Comparison of ENCODE assay signal across 9 cellular contexts in the genomic region with DNA sequence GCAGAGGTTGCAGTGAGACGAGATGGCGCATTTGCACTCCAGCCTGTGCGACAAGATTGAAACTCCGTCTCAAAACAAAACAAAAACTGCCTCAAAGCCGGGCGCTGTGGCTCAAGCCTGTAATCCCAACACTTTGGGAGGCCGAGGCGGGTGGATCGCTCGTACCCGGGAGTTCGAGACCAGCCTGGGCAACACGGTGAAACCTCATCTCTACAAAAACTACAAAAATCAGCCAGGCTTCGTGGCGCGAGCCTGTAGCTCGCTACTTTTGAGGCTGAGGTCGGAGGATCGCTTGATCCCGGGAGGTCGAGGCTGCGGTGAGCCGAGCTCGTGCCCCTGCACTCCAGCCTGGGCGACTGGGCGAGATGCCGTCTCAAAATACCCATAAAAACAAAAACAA. TPM values are rescaled to one million over a fixed set of nuclear protein-coding genes. Genes with fewer than 3 reads are reported as not detected.
A peak's percentile ranks its signal among the peaks of the same experiment; 100 is the strongest.
DNase-seq lines count a peak whose midpoint lies in the region; ATAC-seq, FAIRE-seq and TF ChIP-seq lines count a peak whose summit lies in the region.
"Had no signal": no experiment of that assay in that cellular context is flagged by ENCODE, and none has a peak within 500 bp of the region (broad histone marks: within the 10 kb centered on the region; RNA-seq: fewer than 3 reads in every experiment).

No MANE protein-coding gene starts in this region.

- no peak overlapping the region for H3K27ac ChIP-seq in H1 (ENCODE audit: low read depth, low read length)
- no peak overlapping the region for H3K27ac ChIP-seq in neural progenitor cell
- no peak overlapping the region for H3K27ac ChIP-seq in caudate nucleus (ENCODE audit: low read depth, low read length)

- H3K4me3 Mint-ChIP-seq in CD14-positive monocyte (peak overlapping the region; percentile 99 to 100), neural progenitor cell (peak overlapping the region; percentile 100)

- no peak for FAIRE-seq in H1 (lab: Jason Lieb, UNC)
- FAIRE-seq: RCC 7860 had no signal

- no peak overlapping the region for H2BK20ac ChIP-seq in H1 (ENCODE audit: low read length)

- DNase-seq in CD14-positive monocyte (ENCODE audit: low spot score) (no peak), NB4 (ENCODE audit: low read depth) (no peak), H1 (ENCODE audit: low read depth in 1 of 2, low spot score in 2 of 2) (no peak), neural progenitor cell (ENCODE audit: low spot score) (no peak), UCSD-AML1 (lab: John Stamatoyannopoulos, UW; ENCODE audit: unreplicated experiment) (no peak), caudate nucleus (lab: John Stamatoyannopoulos, UW) (no peak), T-helper 9 cell (no peak)

- H3K9me3 ChIP-seq in H1 (ENCODE audit: insufficient read depth in 2 of 2, low read depth in 1 of 2, low read length in 1 of 2) (no peaks in the 10 kb centered on the region), neural progenitor cell (ENCODE audit: low read depth) (no peaks in the 10 kb centered on the region)

- no peak overlapping the region for H3K56ac ChIP-seq in H1 (replicated peaks; ENCODE audit: insufficient read length, low read depth, low read length)

- H3K9me3 Mint-ChIP-seq in CD14-positive monocyte = no peaks in the 10 kb centered on the region
- no peaks in the 10 kb centered on the region for H3K9me3 Mint-ChIP-seq in neural progenitor cell

- no peak overlapping the region for H3K23ac ChIP-seq in H1 (ENCODE audit: insufficient read length)

- peaks cover 4% of the 10 kb centered on the region for H3F3A ChIP-seq in neural progenitor cell (ENCODE audit: low read depth)

- H3K27me3 ChIP-seq in H1 (replicated peaks in 1 of 4; ENCODE audit: control insufficient read depth in 3 of 4, extremely low read depth in 1 of 4, insufficient read depth in 3 of 4, low read length in 3 of 4) (no peaks in the 10 kb centered on the region), neural progenitor cell (no peaks in the 10 kb centered on the region)

- H3K4ac ChIP-seq in H1 (replicated peaks; ENCODE audit: insufficient read length, low read depth, low read length) = no peak overlapping the region

- no peak for ATAC-seq in GM21619 (IDR thresholded peaks at IDR 0.05; ENCODE audit: unreplicated experiment)

- H3K79me1 ChIP-seq in H1 (ENCODE audit: low read depth, low read length) = peaks cover 3% of the 10 kb centered on the region; the same call in 1 of the 2 replicates

- H3K27ac Mint-ChIP-seq in CD14-positive monocyte (peak overlapping the region in 6 of 7 donors; percentile 37 to 99 (median 96)), neural progenitor cell (no peak overlapping the region)

- H2BK12ac ChIP-seq in H1 (ENCODE audit: low read depth, low read length) = no peak overlapping the region

- H3K4me1 Mint-ChIP-seq in CD14-positive monocyte (peaks cover 19% of the 10 kb centered on the region), neural progenitor cell (peaks cover 25% of the 10 kb centered on the region)

- H4K20me1 ChIP-seq in H1 (replicated peaks in 1 of 2; ENCODE audit: control insufficient read depth in 1 of 2, insufficient read depth in 2 of 2, low read length in 2 of 2) (peaks cover 0 to 3% of the 10 kb centered on the region in 2 experiments), neural progenitor cell (ENCODE audit: low read depth) (peaks cover 12% of the 10 kb centered on the region)

- no peak for TF ChIP-seq RAD21 in H1 (IDR thresholded peaks at IDR 0.05 in 1 of 2, conservative IDR thresholded peaks at IDR 0.05 in 1 of 2; ENCODE audit: low read depth in 2 of 2, low read length in 2 of 2)

- no peak overlapping the region for H4K91ac ChIP-seq in H1 (replicated peaks; ENCODE audit: insufficient read length, low read length)

- TF ChIP-seq CTCF in CD14-positive monocyte (IDR thresholded peaks at IDR 0.05) (no peak), NB4 (IDR thresholded peaks at IDR 0.05; ENCODE audit: low read depth, low read length) (no peak), H1 (IDR thresholded peaks at IDR 0.05; ENCODE audit: control extremely low read depth in 1 of 3, insufficient read depth in 1 of 3, low read depth in 1 of 3, low read length in 3 of 3) (no peak), neural progenitor cell (IDR thresholded peaks at IDR 0.05) (no peak)

- H3K4me2 ChIP-seq in H1 (ENCODE audit: insufficient read depth in 1 of 2, low read depth in 2 of 2, low read length in 2 of 2) (peak overlapping the region; percentile 67 to 84), neural progenitor cell (peak overlapping the region; percentile 90)

- peaks cover 35 to 41% of the 10 kb centered on the region in 2 donors for H3K36me3 Mint-ChIP-seq in CD14-positive monocyte
- H3K36me3 Mint-ChIP-seq in neural progenitor cell = peaks cover 5% of the 10 kb centered on the region

- H3K79me2 ChIP-seq in H1 (ENCODE audit: control insufficient read depth in 1 of 2, insufficient read depth in 2 of 2, low read length in 2 of 2) (peaks cover 12 to 45% of the 10 kb centered on the region in 2 experiments), neural progenitor cell (ENCODE audit: low read depth) (peaks cover 53% of the 10 kb centered on the region)

- no peak overlapping the region for H4K8ac ChIP-seq in H1 (ENCODE audit: extremely low read depth, insufficient read depth, low read length)

- H3K27me3 Mint-ChIP-seq in CD14-positive monocyte (ENCODE audit: low read depth in 3 of 3) = no peaks in the 10 kb centered on the region
- peaks cover 4% of the 10 kb centered on the region for H3K27me3 Mint-ChIP-seq in neural progenitor cell (ENCODE audit: insufficient read depth, low read depth)

- H3K36me3 ChIP-seq in H1 (ENCODE audit: control insufficient read depth in 2 of 4, insufficient read depth in 4 of 4, low read length in 3 of 4) (peaks cover 0 to 31% (median 17%) of the 10 kb centered on the region in 4 experiments; a peak in 7 of 8 replicates), neural progenitor cell (peaks cover 8% of the 10 kb centered on the region)

- H2AK5ac ChIP-seq in H1 (ENCODE audit: low read depth, low read length) = no peak overlapping the region

- WGBS in H1 (ENCODE audit: extremely low coverage in 1 of 2, insufficient coverage in 1 of 2, insufficient read length in 1 of 2, insufficient replicate concordance in 2 of 2, low coverage in 1 of 2, low lambda C conversion rate in 2 of 2, missing lambda C conversion rate in 1 of 2), 2 experiments = 91% methylated on average over 27 of the region's 27 CpGs; no CpG with 5 or more reads in 1 of the 2 experiments

- CTCF ChIA-PET in H1 (lab: Charles Lee; ENCODE audit: partially characterized antibody) = interaction anchor here (0.5 to 2.7 kb wide), 19 partner anchors 9 to 284 kb away, joined by 3 to 10 read pairs (median 4); no protein-coding TSS in a partner anchor

- no peak for TF ChIP-seq POLR2A in NB4 (IDR thresholded peaks at IDR 0.05; ENCODE audit: extremely low read depth, insufficient read length)
- no peak for TF ChIP-seq POLR2A in H1 (IDR thresholded peaks at IDR 0.05; ENCODE audit: control extremely low read depth in 1 of 2, low read depth in 2 of 2, low read length in 2 of 2)

- no peak overlapping the region for H4K5ac ChIP-seq in H1 (ENCODE audit: insufficient read length, low read depth, low read length)

- POLR2A ChIA-PET in H1 (lab: Charles Lee; ENCODE audit: partially characterized antibody) = interaction anchor here (1.5 kb wide), 1 partner anchor 100 kb away, joined by 8 read pairs; the partner anchor contains the start of gene FAM169A

- no peak overlapping the region for H3K18ac ChIP-seq in H1 (ENCODE audit: extremely low read depth, low read length)

- no peak overlapping the region for H3K14ac ChIP-seq in H1 (ENCODE audit: insufficient read length)

- peak overlapping the region in 2 of 4 experiments; percentile 14 to 28; a peak in 1 of 7 replicates for H3K9ac ChIP-seq in H1 (replicated peaks in 1 of 4; ENCODE audit: extremely low read depth in 1 of 4, low read depth in 3 of 4, low read length in 3 of 4)
- peak overlapping the region; percentile 56 for H3K9ac ChIP-seq in neural progenitor cell

- H2BK120ac ChIP-seq in H1 (replicated peaks; ENCODE audit: low read depth, low read length) = no peak overlapping the region

- TF ChIP-seq EP300 in H1 (IDR thresholded peaks at IDR 0.05; ENCODE audit: borderline replicate concordance in 1 of 2, low read depth in 2 of 2, low read length in 2 of 2) = no peak

- H3K4me1 ChIP-seq in H1 (replicated peaks in 1 of 4; ENCODE audit: control insufficient read depth in 3 of 4, insufficient read depth in 4 of 4, low read length in 3 of 4) = peaks cover 0 to 4% (median 2%) of the 10 kb centered on the region in 4 experiments; a peak in 2 of 7 replicates
- H3K4me1 ChIP-seq in neural progenitor cell = peaks cover 7% of the 10 kb centered on the region

- H2AFZ ChIP-seq in H1 (ENCODE audit: low read length) (no peak overlapping the region), neural progenitor cell (replicated peaks) (peak overlapping the region; percentile 96)

- peak overlapping the region; percentile 97 for H3K4me3 ChIP-seq in NB4 (ENCODE audit: low read depth, low read length)
- peak overlapping the region; percentile 86 to 100 (median 93); a peak in 7 of 8 replicates for H3K4me3 ChIP-seq in H1 (ENCODE audit: extremely low read depth in 1 of 4, insufficient read depth in 2 of 4, low read depth in 3 of 4, low read length in 4 of 4)
- H3K4me3 ChIP-seq in neural progenitor cell = peak overlapping the region; percentile 91

- H2BK5ac ChIP-seq in H1 (ENCODE audit: low read depth, low read length) = no peak overlapping the region

- intact Hi-C loops in CD14-positive monocyte (cut with micrococcal nuclease) = loop anchor here in 1 of 2 donors (2.0 to 5.0 kb wide), 2 partner anchors 79 to 1201 kb away; partner anchors contain the start of genes ANKRA2, HEXB and UTP15

- H2BK15ac ChIP-seq in H1 (ENCODE audit: low read length) = no peak overlapping the region

- H3K23me2 ChIP-seq in H1 (ENCODE audit: low read depth, low read length) = no peaks in the 10 kb centered on the region; the same call in 1 of the 2 replicates

RNA-seq across cellular contexts. Expression of gene GFM2, which starts 1.0 kb away (rescaled TPM):
- polyA plus RNA-seq in CD14-positive monocyte (10 to 100 TPM in 1 of 2 donors, 1 to 10 TPM in 1; 9.3 to 11.3 TPM), H1 (2011; rRNA removed) (13.2 and 17.8 TPM in 2 replicates)
- 29.5 and 30.6 TPM in 2 replicates for total RNA-seq in H1 (2021; fragmentation: NEBNext Ultra II Directional; extraction: Animal tissue kit (Norgen Biotek cat#: 25700))
- 24.9 TPM for polyA plus RNA-seq in H1 (2011; cell fraction: cytosol; rRNA removed)
- 26.6 TPM for polyA plus RNA-seq in H1 (2011; cell fraction: nucleus; rRNA removed)
- 17.0 to 24.7 TPM (median 19.4 TPM) in 4 replicates for polyA plus RNA-seq in H1 (2012, experiment 1 of 2)
- polyA plus RNA-seq in H1 (2012, experiment 2 of 2) = 2.7 TPM
- polyA plus RNA-seq in H1 (2013, experiment 1 of 2) = 27.1 TPM
- 26.5 TPM for polyA plus RNA-seq in H1 (2013, experiment 2 of 2)
- 21.9 and 38.5 TPM in 2 replicates for polyA minus RNA-seq in H1 (2011; rRNA and poly(A)+ RNA removed)
- polyA minus RNA-seq in H1 (2011; cell fraction: cytosol; rRNA and poly(A)+ RNA removed) = 14.7 TPM
- 34.4 TPM for polyA minus RNA-seq in H1 (2011; cell fraction: nucleus; rRNA and poly(A)+ RNA removed)
- 43.9 and 67.9 TPM in 2 replicates for total RNA-seq in neural progenitor cell (ENCODE audit: low replicate concordance)

RNA-seq across cellular contexts. Expression of gene NSA2, which starts 1.1 kb away (rescaled TPM):
- polyA plus RNA-seq in CD14-positive monocyte = 10 to 100 TPM; 31.2 to 37.5 TPM
- 66.6 and 68.7 TPM in 2 replicates for total RNA-seq in H1 (2021; fragmentation: NEBNext Ultra II Directional; extraction: Animal tissue kit (Norgen Biotek cat#: 25700))
- polyA plus RNA-seq in H1 (2011; rRNA removed) = 8.7 and 17.0 TPM in 2 replicates
- 70.0 TPM for polyA plus RNA-seq in H1 (2011; cell fraction: cytosol; rRNA removed)
- 15.3 TPM for polyA plus RNA-seq in H1 (2011; cell fraction: nucleus; rRNA removed)
- polyA plus RNA-seq in H1 (2012, experiment 1 of 2) = 48.2 to 62.8 TPM (median 51.4 TPM) in 4 replicates
- polyA plus RNA-seq in H1 (2012, experiment 2 of 2) = 4.8 TPM
- 121 TPM for polyA plus RNA-seq in H1 (2013, experiment 1 of 2)
- 113 TPM for polyA plus RNA-seq in H1 (2013, experiment 2 of 2)
- polyA minus RNA-seq in H1 (2011; rRNA and poly(A)+ RNA removed) = 3.7 and 4.8 TPM in 2 replicates
- 20.0 TPM for polyA minus RNA-seq in H1 (2011; cell fraction: cytosol; rRNA and poly(A)+ RNA removed)
- polyA minus RNA-seq in H1 (2011; cell fraction: nucleus; rRNA and poly(A)+ RNA removed) = 21.6 TPM
- 111 and 173 TPM in 2 replicates for total RNA-seq in neural progenitor cell (ENCODE audit: low replicate concordance)
